ENCODE assay signal across 1 cellular context in genomic region chr3:14678015-14678503, GRCh38.
TF ChIP-seq lines count a peak whose summit lies in the region.

No MANE protein-coding gene starts in this region.

TF ChIP-seq in HepG2, 621 proteins besides CTCF, POLR2A, EP300 and RAD21 (continued from another document and continues in another):
- peak; percentile 83 for TF ChIP-seq AHDC1 (CRISPR knock-in tag; IDR thresholded peaks at IDR 0.05; ENCODE audit: borderline replicate concordance)
- peak; percentile 88 for TF ChIP-seq DPF2 (CRISPR knock-in tag; IDR thresholded peaks at IDR 0.05; ENCODE audit: borderline replicate concordance, low read depth)
- peak; percentile 98 for TF ChIP-seq PAXIP1 (CRISPR knock-in tag; conservative IDR thresholded peaks at IDR 0.05)
- no peak for TF ChIP-seq ZNF724P (CRISPR knock-in tag; IDR thresholded peaks at IDR 0.05; ENCODE audit: borderline replicate concordance)
- no peak for TF ChIP-seq YY1 (IDR thresholded peaks at IDR 0.05; ENCODE audit: insufficient read depth, insufficient replicate concordance, low read depth, low read length)
- TF ChIP-seq ZNF614 (CRISPR knock-in tag; IDR thresholded peaks at IDR 0.05; ENCODE audit: borderline replicate concordance), result peak; percentile 84; the same call in 1 of the 2 replicates
- no peak for TF ChIP-seq ATF7-NPFF (CRISPR knock-in tag; IDR thresholded peaks at IDR 0.05; ENCODE audit: low read depth)
- peak; percentile 70; the same call in 1 of the 2 replicates for TF ChIP-seq ZHX2 (IDR thresholded peaks at IDR 0.05; ENCODE audit: low read depth)
- TF ChIP-seq ZHX2 (CRISPR knock-in tag; IDR thresholded peaks at IDR 0.05; ENCODE audit: borderline replicate concordance), result no peak
- peak; percentile 69 for TF ChIP-seq SP5 (CRISPR knock-in tag; IDR thresholded peaks at IDR 0.05; ENCODE audit: borderline replicate concordance, low read depth)
- TF ChIP-seq ETV6 (CRISPR knock-in tag; conservative IDR thresholded peaks at IDR 0.05), result no peak
- no peak; the same call in 1 of the 2 replicates for TF ChIP-seq ZBTB8A (CRISPR knock-in tag; IDR thresholded peaks at IDR 0.05; ENCODE audit: borderline replicate concordance, low read depth)
- peak; percentile 88 for TF ChIP-seq CEBPG (CRISPR knock-in tag; IDR thresholded peaks at IDR 0.05)
- TF ChIP-seq ATAD3A (CRISPR knock-in tag; IDR thresholded peaks at IDR 0.05), result no peak
- TF ChIP-seq, protein P1, sequence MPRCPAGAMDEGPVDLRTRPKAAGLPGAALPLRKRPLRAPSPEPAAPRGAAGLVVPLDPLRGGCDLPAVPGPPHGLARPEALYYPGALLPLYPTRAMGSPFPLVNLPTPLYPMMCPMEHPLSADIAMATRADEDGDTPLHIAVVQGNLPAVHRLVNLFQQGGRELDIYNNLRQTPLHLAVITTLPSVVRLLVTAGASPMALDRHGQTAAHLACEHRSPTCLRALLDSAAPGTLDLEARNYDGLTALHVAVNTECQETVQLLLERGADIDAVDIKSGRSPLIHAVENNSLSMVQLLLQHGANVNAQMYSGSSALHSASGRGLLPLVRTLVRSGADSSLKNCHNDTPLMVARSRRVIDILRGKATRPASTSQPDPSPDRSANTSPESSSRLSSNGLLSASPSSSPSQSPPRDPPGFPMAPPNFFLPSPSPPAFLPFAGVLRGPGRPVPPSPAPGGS (CRISPR knock-in tag; IDR thresholded peaks at IDR 0.05), result peak; percentile 63; the same call in 1 of the 2 replicates
- TF ChIP-seq HMGXB4 (CRISPR knock-in tag; IDR thresholded peaks at IDR 0.05; ENCODE audit: borderline replicate concordance in 1 of 2, low read depth in 1 of 2), result peak; percentile 30 to 64; a peak in 2 of 4 replicates
- TF ChIP-seq ZNF652 (CRISPR knock-in tag; IDR thresholded peaks at IDR 0.05; ENCODE audit: borderline replicate concordance, low read depth), result peak; percentile 100
- TF ChIP-seq ZNF20 (CRISPR knock-in tag; IDR thresholded peaks at IDR 0.05), result no peak
- TF ChIP-seq ZKSCAN1 (IDR thresholded peaks at IDR 0.05; ENCODE audit: low read length), result no peak
- peak; percentile 71; the same call in 1 of the 2 replicates for TF ChIP-seq POLR2AphosphoS2 (IDR thresholded peaks at IDR 0.05; ENCODE audit: low read depth, low read length)
- no peak for TF ChIP-seq PHF5A (CRISPR knock-in tag; IDR thresholded peaks at IDR 0.05; ENCODE audit: low read depth, unreplicated experiment)
- TF ChIP-seq HNF1A (IDR thresholded peaks at IDR 0.05; ENCODE audit: low read depth), result no peak
- peak; percentile 74; the same call in 1 of the 2 replicates for TF ChIP-seq HNF1A (CRISPR knock-in tag; IDR thresholded peaks at IDR 0.05; ENCODE audit: borderline replicate concordance)
- peak; percentile 69; the same call in 1 of the 2 replicates for TF ChIP-seq SPEN (CRISPR knock-in tag; IDR thresholded peaks at IDR 0.05; ENCODE audit: low read depth)
- no peak for TF ChIP-seq ZNF3 (CRISPR knock-in tag; IDR thresholded peaks at IDR 0.05)
